Comparison of ENCODE assay signal across 7 cellular contexts in genomic region chr6:95905132-95905531, GRCh38.
"Had no signal": no experiment of that assay in that cellular context is flagged by ENCODE, and none has a peak within 500 bp of the region (broad histone marks: within the 10 kb centered on the region; RNA-seq: fewer than 3 reads in every experiment).

No MANE protein-coding gene starts in this region.

- H2AFZ ChIP-seq: GM23248 had no signal

- H3K36me3 ChIP-seq: HAP-1 had no signal

- H3K9ac ChIP-seq: GM23248, KMS-11 had no signal

- DNase-seq: GM23248, H7, IMR-90, KBM-7 had no signal

- H3K4me3 ChIP-seq: GM23248, HAP-1 had no signal

- H3K4me2 ChIP-seq: KMS-11 had no signal

- H3K27ac ChIP-seq: GM23248, HL-60, KMS-11 had no signal

- H3K4me1 ChIP-seq: HAP-1 had no signal

- H3K9me3 ChIP-seq: HAP-1 had no signal
